Comparison of ENCODE assay signal across 9 cellular contexts in genomic region chr12:108696111-108696995, GRCh38. TPM values are rescaled to one million over a fixed set of nuclear protein-coding genes. Genes with fewer than 3 reads are reported as not detected.
DNase-seq lines count a peak whose midpoint lies in the region; ATAC-seq, FAIRE-seq and TF ChIP-seq lines count a peak whose summit lies in the region.
"Had no signal": no experiment of that assay in that cellular context is flagged by ENCODE, and none has a peak within 500 bp of the region (broad histone marks: within the 10 kb centered on the region; RNA-seq: fewer than 3 reads in every experiment).

No MANE protein-coding gene starts in this region.

- no peaks in the 10 kb centered on the region for H3K9me3 ChIP-seq in right atrium auricular region
- no peaks in the 10 kb centered on the region for H3K9me3 ChIP-seq in stomach smooth muscle (ENCODE audit: control insufficient read depth in 2 of 2, low read length in 2 of 2)
- H3K9me3 ChIP-seq in kidney (ENCODE audit: control insufficient read depth in 1 of 2, low read length in 2 of 2), result no peaks in the 10 kb centered on the region

- peak overlapping the region; percentile 6 to 36 for H3K9ac ChIP-seq in stomach smooth muscle (ENCODE audit: low read length in 2 of 2)
- H3K9ac ChIP-seq in kidney (ENCODE audit: low read length in 2 of 2), result no peak overlapping the region

- peak overlapping the region; percentile 88 for H3K27ac Mint-ChIP-seq in activated CD4-positive, alpha-beta T cell treated with anti-CD3 and anti-CD28 coated beads for 36 hours
- H3K27ac Mint-ChIP-seq in activated CD4-positive, alpha-beta T cell treated with anti-CD3 and anti-CD28 coated beads, Interleukin-2, amount 10 ng/mL, durations not matched to agents 7 days and 5 days, result peak overlapping the region; percentile 32

- peaks cover 0 to 75% of the 10 kb centered on the region in 2 donors for H3K4me1 ChIP-seq in right atrium auricular region
- peaks cover 43% of the 10 kb centered on the region for H3K4me1 ChIP-seq in stomach smooth muscle (ENCODE audit: control insufficient read depth, insufficient read depth, low read length)
- peaks cover 6 to 10% of the 10 kb centered on the region in 2 donors for H3K4me1 ChIP-seq in kidney (ENCODE audit: control insufficient read depth in 1 of 2, insufficient read depth in 1 of 2, low read depth in 1 of 2, low read length in 2 of 2)

- H3K27me3 ChIP-seq in right atrium auricular region (no peaks in the 10 kb centered on the region), stomach smooth muscle (ENCODE audit: control insufficient read depth in 1 of 2, insufficient read depth in 2 of 2, low read length in 2 of 2) (no peaks in the 10 kb centered on the region)

- DNase-seq in activated CD4-positive, alpha-beta T cell treated with anti-CD3 and anti-CD28 coated beads for 36 hours, result peak; percentile 62
- DNase-seq in activated CD4-positive, alpha-beta T cell treated with anti-CD3 and anti-CD28 coated beads, Interleukin-2, amount 50 U/mL, for 4 hours, result no peak
- DNase-seq in activated CD4-positive, alpha-beta T cell treated with anti-CD3 and anti-CD28 coated beads, Interleukin-2, amount 10 ng/mL, durations not matched to agents 7 days and 5 days, result peak; percentile 12
- DNase-seq in right atrium auricular region (ENCODE audit: low spot score), result no peak
- no peak for DNase-seq in islet precursor cell
- DNase-seq in SKM-1 treated with dmso at 0.1 percent for 144 hours (lab: John Stamatoyannopoulos, UW; ENCODE audit: unreplicated experiment), result no peak
- DNase-seq in kidney, result no peak

- FAIRE-seq in kidney (lab: Jason Lieb, UNC), result no peak

- peak; percentile 64 for ATAC-seq in activated CD4-positive, alpha-beta T cell treated with anti-CD3 and anti-CD28 coated beads for 36 hours

- peaks cover 60% of the 10 kb centered on the region for H3K4me1 Mint-ChIP-seq in activated CD4-positive, alpha-beta T cell treated with anti-CD3 and anti-CD28 coated beads for 36 hours
- H3K4me1 Mint-ChIP-seq in activated CD4-positive, alpha-beta T cell treated with anti-CD3 and anti-CD28 coated beads, Interleukin-2, amount 10 ng/mL, durations not matched to agents 7 days and 5 days, result peaks cover 51% of the 10 kb centered on the region

- peak overlapping the region; percentile 69 to 98 for H3K27ac ChIP-seq in right atrium auricular region
- peak overlapping the region; percentile 80 for H3K27ac ChIP-seq in stomach smooth muscle (ENCODE audit: low read length)
- H3K27ac ChIP-seq in kidney (ENCODE audit: low read depth in 2 of 2, low read length in 2 of 2), result no peak overlapping the region
- H3K27ac ChIP-seq: VCaP had no signal

- peaks cover 41% of the 10 kb centered on the region for H3K36me3 Mint-ChIP-seq in activated CD4-positive, alpha-beta T cell treated with anti-CD3 and anti-CD28 coated beads for 36 hours (ENCODE audit: low read depth)
- peaks cover 25% of the 10 kb centered on the region for H3K36me3 Mint-ChIP-seq in activated CD4-positive, alpha-beta T cell treated with anti-CD3 and anti-CD28 coated beads, Interleukin-2, amount 10 ng/mL, durations not matched to agents 7 days and 5 days (ENCODE audit: low read depth)

- peaks cover 31% of the 10 kb centered on the region for H3K36me3 ChIP-seq in right atrium auricular region
- peaks cover 9 to 11% of the 10 kb centered on the region in 2 donors for H3K36me3 ChIP-seq in stomach smooth muscle (ENCODE audit: control insufficient read depth in 2 of 2, insufficient read depth in 2 of 2, low read length in 2 of 2)
- H3K36me3 ChIP-seq in kidney (ENCODE audit: control insufficient read depth in 1 of 2, insufficient read depth in 2 of 2, low read length in 2 of 2), result peaks cover 0 to 5% of the 10 kb centered on the region in 2 donors

- no peak overlapping the region for H3K4me3 Mint-ChIP-seq in activated CD4-positive, alpha-beta T cell treated with anti-CD3 and anti-CD28 coated beads for 36 hours
- no peak overlapping the region for H3K4me3 Mint-ChIP-seq in activated CD4-positive, alpha-beta T cell treated with anti-CD3 and anti-CD28 coated beads, Interleukin-2, amount 10 ng/mL, durations not matched to agents 7 days and 5 days

- H3K4me3 ChIP-seq in right atrium auricular region (no peak overlapping the region), stomach smooth muscle (ENCODE audit: low read length in 2 of 2) (peak overlapping the region; percentile 1 to 16), kidney (ENCODE audit: low read length in 2 of 2) (no peak overlapping the region)

- TF ChIP-seq CTCF in right atrium auricular region (IDR thresholded peaks at IDR 0.05) (no peak), kidney (IDR thresholded peaks at IDR 0.05; ENCODE audit: borderline replicate concordance, extremely low read depth, insufficient read depth) (no peak)

- CTCF ChIA-PET in activated CD4-positive, alpha-beta T cell treated with anti-CD3 and anti-CD28 coated beads for 36 hours (lab: Charles Lee), result interaction anchor here (0.6 to 1.6 kb wide), 7 partner anchors 8 to 128 kb away, joined by 3 to 6 read pairs (median 3); no protein-coding TSS in a partner anchor
- CTCF ChIA-PET in activated CD4-positive, alpha-beta T cell treated with anti-CD3 and anti-CD28 coated beads, Interleukin-2, amount 10 ng/mL, durations not matched to agents 7 days and 5 days (lab: Charles Lee), result interaction anchor here (0.6 to 3.0 kb wide), 7 partner anchors 8 to 1873 kb away, joined by 3 to 12 read pairs (median 3); no protein-coding TSS in a partner anchor

- peaks cover 5% of the 10 kb centered on the region for H3K9me3 Mint-ChIP-seq in activated CD4-positive, alpha-beta T cell treated with anti-CD3 and anti-CD28 coated beads for 36 hours (ENCODE audit: low read depth)
- no peaks in the 10 kb centered on the region for H3K9me3 Mint-ChIP-seq in activated CD4-positive, alpha-beta T cell treated with anti-CD3 and anti-CD28 coated beads, Interleukin-2, amount 10 ng/mL, durations not matched to agents 7 days and 5 days

- no peaks in the 10 kb centered on the region for H3K27me3 Mint-ChIP-seq in activated CD4-positive, alpha-beta T cell treated with anti-CD3 and anti-CD28 coated beads for 36 hours
- no peaks in the 10 kb centered on the region for H3K27me3 Mint-ChIP-seq in activated CD4-positive, alpha-beta T cell treated with anti-CD3 and anti-CD28 coated beads, Interleukin-2, amount 10 ng/mL, durations not matched to agents 7 days and 5 days

- intact Hi-C loops in activated CD4-positive, alpha-beta T cell treated with anti-CD3 and anti-CD28 coated beads for 36 hours (cut with DNase I, micrococcal nuclease), result loop anchor here (1.0 to 10.0 kb wide), 5 partner anchors 28 to 1372 kb away; partner anchors contain the start of gene CORO1C (in 1 of the 2)
- intact Hi-C loops in kidney (cut with DNase I), result no loop called here

- POLR2A ChIA-PET in activated CD4-positive, alpha-beta T cell treated with anti-CD3 and anti-CD28 coated beads for 36 hours (lab: Charles Lee), result interaction anchor here (1.0 kb wide), 1 partner anchor 34 kb away, joined by 3 read pairs; no protein-coding TSS in a partner anchor
- POLR2A ChIA-PET in activated CD4-positive, alpha-beta T cell treated with anti-CD3 and anti-CD28 coated beads, Interleukin-2, amount 10 ng/mL, durations not matched to agents 7 days and 5 days (lab: Charles Lee), result no interaction called here

RNA-seq across cellular contexts. Expression of gene CORO1C, which starts 35.0 kb away (rescaled TPM):
- total RNA-seq in activated CD4-positive, alpha-beta T cell treated with anti-CD3 and anti-CD28 coated beads for 36 hours, result 10 to 100 TPM; 83.5 to 90.8 TPM
- 10 to 100 TPM; 38.5 to 41.3 TPM for total RNA-seq in activated CD4-positive, alpha-beta T cell treated with anti-CD3 and anti-CD28 coated beads, Interleukin-2, amount 10 ng/mL, durations not matched to agents 7 days and 5 days
- total RNA-seq in right atrium auricular region, result 10 to 100 TPM; 59.6 to 70.7 TPM
- 104 TPM for total RNA-seq in kidney
- 16.6 TPM for polyA plus RNA-seq in kidney (ENCODE audit: insufficient read depth, low read depth, low replicate concordance)

Comparison
In these comparisons a context has a peak if more than half of its experiments do, and no peak if none do; other contexts are left out.
1. DNase-seq: peak in activated CD4-positive, alpha-beta T cell treated with anti-CD3 and anti-CD28 coated beads for 36 hours (single experiment) and activated CD4-positive, alpha-beta T cell treated with anti-CD3 and anti-CD28 coated beads, Interleukin-2, amount 10 ng/mL, durations not matched to agents 7 days and 5 days (single experiment); none in activated CD4-positive, alpha-beta T cell treated with anti-CD3 and anti-CD28 coated beads, Interleukin-2, amount 50 U/mL, for 4 hours (0 of 2), right atrium auricular region (single experiment), islet precursor cell (single experiment), SKM-1 treated with dmso at 0.1 percent for 144 hours (single experiment) and kidney (single experiment).
2. H3K27ac ChIP-seq: peak in right atrium auricular region (2 of 2) and stomach smooth muscle (single experiment); none in kidney (0 of 2).
3. H3K4me3 ChIP-seq: peak in stomach smooth muscle (2 of 2); none in right atrium auricular region (0 of 2) and kidney (0 of 2).
4. H3K9ac ChIP-seq: peak in stomach smooth muscle (2 of 2); none in kidney (0 of 2).